Comparison of ENCODE assay signal across 23 cellular contexts in genomic region chr5:25550793-25551192, GRCh38.
"Had no signal": no experiment of that assay in that cellular context is flagged by ENCODE, and none has a peak within 500 bp of the region (broad histone marks: within the 10 kb centered on the region; RNA-seq: fewer than 3 reads in every experiment).

No MANE protein-coding gene starts in this region.

- DNase-seq: naive thymus-derived CD8-positive, alpha-beta T cell; nephron progenitor cell; nucleus accumbens; pancreas; psoas muscle; right cardiac atrium; right lobe of liver; sigmoid colon; small intestine; stimulated activated CD4-positive, alpha-beta T cell treated with anti-CD3 and anti-CD28 coated beads, Interleukin-15, amount 100 ng/mL, for 24 hours; stimulated activated CD4-positive, alpha-beta T cell treated with anti-CD3 and anti-CD28 coated beads, Interleukin-2, amount 100 ng/mL, for 24 hours; stimulated activated CD4-positive, alpha-beta T cell treated with anti-CD3 and anti-CD28 coated beads, Interleukin-2, amount 100 ng/mL, for 48 hours; stimulated activated CD4-positive, alpha-beta T cell treated with anti-CD3 and anti-CD28 coated beads, Interleukin-4, amount 100 ng/mL, for 24 hours; stimulated activated naive B cell treated with anti-CD40 and anti-IgM and Interleukin-4, amounts not matched to agents 10 μg/mL and 1 μg/mL and 100 μg/mL, for 72 hours; stimulated activated naive CD4-positive, alpha-beta T cell treated with Interleukin-2 at 50 U/mL for 16 hours; stomach; thyroid gland; trophoblast cell; upper lobe of left lung; uterus had no signal

- H3K9me3 ChIP-seq: neutrophil, pancreas, psoas muscle, right lobe of liver, sigmoid colon, thoracic aorta, thyroid gland, tibial nerve, upper lobe of left lung, uterus had no signal

- H3K27ac ChIP-seq: neutrophil, pancreas, psoas muscle, right lobe of liver, sigmoid colon, stomach, thoracic aorta, thyroid gland, tibial nerve, upper lobe of left lung, uterus had no signal

- H3K36me3 ChIP-seq: neutrophil, pancreas, right lobe of liver, sigmoid colon, stomach, thoracic aorta, thyroid gland, tibial nerve, upper lobe of left lung, uterus had no signal

- H3K4me3 ChIP-seq: pancreas, psoas muscle, right lobe of liver, sigmoid colon, stomach, thoracic aorta, thyroid gland, tibial nerve, upper lobe of left lung, uterus had no signal

- H3K4me1 ChIP-seq: pancreas, psoas muscle, right lobe of liver, sigmoid colon, stomach, thyroid gland, tibial nerve, upper lobe of left lung, uterus had no signal
